Comparison of ENCODE assay signal across 1 cellular context in the genomic region with DNA sequence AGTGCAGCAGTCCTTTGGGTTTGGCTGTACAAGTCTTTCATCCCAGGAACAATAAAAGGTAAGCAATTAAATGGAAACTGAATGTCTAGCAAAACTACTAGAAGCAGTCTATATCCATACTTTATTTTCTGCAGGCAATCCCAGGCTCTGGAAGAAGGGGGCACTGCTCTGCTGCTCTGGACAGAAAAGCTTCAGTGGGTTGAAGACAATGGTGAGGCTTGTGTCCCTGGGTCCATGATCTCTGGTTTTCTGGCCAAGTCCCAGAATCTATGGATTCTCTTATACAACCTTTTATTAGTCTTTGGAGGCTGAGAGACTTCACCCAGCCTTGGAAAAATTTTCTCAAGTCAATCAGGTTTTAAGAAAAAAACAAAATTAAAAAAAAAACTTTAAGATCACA.
TF ChIP-seq lines count a peak whose summit lies in the region.

No MANE protein-coding gene starts in this region.

TF ChIP-seq in endothelial cell of umbilical vein, 7 proteins besides CTCF, POLR2A, EP300 and RAD21:
- no peak for TF ChIP-seq FOS (IDR thresholded peaks at IDR 0.05; ENCODE audit: borderline replicate concordance, insufficient read depth, low read length)
TF ChIP-seq in endothelial cell of umbilical vein: peak in this region for 0.
